1 cellular context compared by ENCODE assay signal in the genomic region with DNA sequence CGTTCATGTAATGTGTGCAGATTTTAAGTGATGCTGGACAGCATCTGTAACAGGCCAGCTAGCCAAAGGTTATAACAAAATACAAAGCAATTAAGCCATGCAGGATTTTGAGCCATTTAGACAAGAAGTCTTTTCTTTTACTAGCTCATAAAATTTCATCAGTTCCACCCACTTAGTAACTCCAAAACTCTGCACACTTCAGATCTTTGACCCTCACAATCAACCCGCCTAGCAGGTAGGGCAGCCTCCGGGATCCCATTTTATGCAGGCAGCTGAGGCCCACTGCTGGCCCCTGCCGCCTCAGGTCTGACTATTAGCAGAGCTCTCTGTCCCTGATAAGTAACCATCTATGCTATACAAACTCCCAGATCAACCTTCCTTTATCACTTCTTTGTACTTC.
TF ChIP-seq lines count a peak whose summit lies in the region.

No MANE protein-coding gene starts in this region.

TF ChIP-seq in K562, 482 proteins besides CTCF, POLR2A, EP300 and RAD21 (continued from another document):
- TF ChIP-seq ZNF518B (CRISPR knock-in tag; IDR thresholded peaks at IDR 0.05): no peak
- TF ChIP-seq ZNF586 (CRISPR knock-in tag; conservative IDR thresholded peaks at IDR 0.05): no peak
- TF ChIP-seq RFX7 (CRISPR knock-in tag; IDR thresholded peaks at IDR 0.05): no peak
- no peak for TF ChIP-seq CBFB (CRISPR knock-in tag; IDR thresholded peaks at IDR 0.05)
- TF ChIP-seq IFI16 (CRISPR knock-in tag; IDR thresholded peaks at IDR 0.05): no peak
- no peak for TF ChIP-seq ZNF717 (CRISPR knock-in tag; IDR thresholded peaks at IDR 0.05)
- no peak for TF ChIP-seq POLR2B (IDR thresholded peaks at IDR 0.05; ENCODE audit: low read depth, partially characterized antibody)
- TF ChIP-seq FOXK2 (conservative IDR thresholded peaks at IDR 0.05 in 1 of 2, IDR thresholded peaks at IDR 0.05 in 1 of 2; ENCODE audit: low read depth in 2 of 2): no peak
- TF ChIP-seq EWSR1 (IDR thresholded peaks at IDR 0.05; ENCODE audit: borderline replicate concordance, low read depth, partially characterized antibody): no peak
- no peak for TF ChIP-seq MEF2A (IDR thresholded peaks at IDR 0.05; ENCODE audit: control insufficient read depth, low read depth, low read length)
- TF ChIP-seq, protein P1, sequence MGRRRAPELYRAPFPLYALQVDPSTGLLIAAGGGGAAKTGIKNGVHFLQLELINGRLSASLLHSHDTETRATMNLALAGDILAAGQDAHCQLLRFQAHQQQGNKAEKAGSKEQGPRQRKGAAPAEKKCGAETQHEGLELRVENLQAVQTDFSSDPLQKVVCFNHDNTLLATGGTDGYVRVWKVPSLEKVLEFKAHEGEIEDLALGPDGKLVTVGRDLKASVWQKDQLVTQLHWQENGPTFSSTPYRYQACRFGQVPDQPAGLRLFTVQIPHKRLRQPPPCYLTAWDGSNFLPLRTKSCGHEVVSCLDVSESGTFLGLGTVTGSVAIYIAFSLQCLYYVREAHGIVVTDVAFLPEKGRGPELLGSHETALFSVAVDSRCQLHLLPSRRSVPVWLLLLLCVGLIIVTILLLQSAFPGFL (CRISPR knock-in tag; IDR thresholded peaks at IDR 0.05): no peak
- TF ChIP-seq ETV1 (tag; conservative IDR thresholded peaks at IDR 0.05; ENCODE audit: low read depth): no peak
- TF ChIP-seq, protein P2, sequence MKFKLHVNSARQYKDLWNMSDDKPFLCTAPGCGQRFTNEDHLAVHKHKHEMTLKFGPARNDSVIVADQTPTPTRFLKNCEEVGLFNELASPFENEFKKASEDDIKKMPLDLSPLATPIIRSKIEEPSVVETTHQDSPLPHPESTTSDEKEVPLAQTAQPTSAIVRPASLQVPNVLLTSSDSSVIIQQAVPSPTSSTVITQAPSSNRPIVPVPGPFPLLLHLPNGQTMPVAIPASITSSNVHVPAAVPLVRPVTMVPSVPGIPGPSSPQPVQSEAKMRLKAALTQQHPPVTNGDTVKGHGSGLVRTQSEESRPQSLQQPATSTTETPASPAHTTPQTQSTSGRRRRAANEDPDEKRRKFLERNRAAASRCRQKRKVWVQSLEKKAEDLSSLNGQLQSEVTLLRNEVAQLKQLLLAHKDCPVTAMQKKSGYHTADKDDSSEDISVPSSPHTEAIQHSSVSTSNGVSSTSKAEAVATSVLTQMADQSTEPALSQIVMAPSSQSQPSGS (CRISPR knock-in tag; IDR thresholded peaks at IDR 0.05): no peak
- no peak for TF ChIP-seq ZNF431 (CRISPR knock-in tag; IDR thresholded peaks at IDR 0.05)
TF ChIP-seq in K562: peak in this region for 0.
